In the genomic region with DNA sequence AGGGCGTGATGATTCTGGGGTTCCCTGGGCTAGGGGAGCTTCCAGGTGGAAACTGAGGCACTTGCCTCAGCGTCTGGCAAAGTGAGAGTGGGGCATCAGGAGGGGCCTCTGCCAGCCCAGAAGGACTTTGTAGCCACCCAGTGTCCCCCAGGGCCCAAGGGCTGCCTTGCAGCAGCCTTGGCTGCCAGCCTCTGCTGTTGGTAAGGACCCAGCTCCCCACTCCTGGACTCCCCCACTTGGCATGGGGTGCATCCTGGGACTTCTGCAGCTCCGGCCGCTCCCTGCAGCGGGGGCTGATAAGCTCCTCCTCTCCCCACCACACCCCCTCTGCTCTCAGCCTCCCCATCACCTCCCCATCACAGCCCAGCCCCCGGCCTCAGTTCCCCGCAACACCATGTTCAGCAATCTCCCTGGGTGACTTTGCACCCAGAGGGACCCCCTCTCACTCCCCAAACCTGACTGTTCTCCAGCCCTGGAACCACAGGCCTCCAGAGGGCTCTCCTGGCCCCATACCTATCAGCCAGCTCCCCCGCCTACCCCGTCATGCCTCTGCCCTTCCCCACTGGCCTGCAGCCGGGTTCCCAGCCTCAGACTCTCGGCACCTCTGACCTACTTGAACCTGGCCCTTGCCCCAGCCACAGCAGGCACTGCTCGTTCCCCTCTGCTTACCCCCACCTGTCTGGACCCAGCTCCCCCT, we compare ENCODE assay signal across 18 cellular contexts.
"Had no signal": no experiment of that assay in that cellular context is flagged by ENCODE, and none has a peak within 500 bp of the region (broad histone marks: within the 10 kb centered on the region; RNA-seq: fewer than 3 reads in every experiment).

No MANE protein-coding gene starts in this region.

- ATAC-seq: pancreas had no signal

- H3K27ac ChIP-seq: coronary artery, esophagus muscularis mucosa, neural progenitor cell, pancreas had no signal

- DNase-seq: activated CD4-positive, alpha-beta T cell treated with anti-CD3 and anti-CD28 coated beads for 1 hour; activated CD4-positive, alpha-beta T cell treated with anti-CD3 and anti-CD28 coated beads, Interleukin-2, amount 50 U/mL, for 48 hours; activated naive CD4-positive, alpha-beta T cell treated with anti-CD3 and anti-CD28 coated beads, Interleukin-2, amount 50 U/mL, for 16 hours; activated T-cell treated with anti-CD3 and anti-CD28 coated beads, Interleukin-2, amount 50 U/mL, for 24 hours; caudate nucleus; glutamatergic neuron; immature natural killer cell; left cardiac atrium; mammary epithelial cell; naive B cell; stimulated activated CD4-positive, alpha-beta T cell treated with anti-CD3 and anti-CD28 coated beads, Interleukin-15, amount 100 ng/mL, for 24 hours; stimulated activated CD4-positive, alpha-beta T cell treated with anti-CD3 and anti-CD28 coated beads, Interleukin-4, amount 100 ng/mL, for 1 hour had no signal

- H3K27ac Mint-ChIP-seq: activated T-cell treated with anti-CD3 and anti-CD28 coated beads, Interleukin-2, amount 50 U/mL, for 24 hours; neural progenitor cell; stimulated activated naive CD8-positive, alpha-beta T cell treated with anti-CD3 and anti-CD28 coated beads, Interleukin-15, Interleukin-2, amounts not matched to agents 100 ng/mL and 50 ng/mL, for 24 hours; type B pancreatic cell had no signal

- H3K4me1 ChIP-seq: pancreas had no signal

- H3K4me3 ChIP-seq: coronary artery, esophagus muscularis mucosa, neural progenitor cell, pancreas had no signal

- H3K9ac ChIP-seq: neural progenitor cell had no signal

- H3K4me3 Mint-ChIP-seq: activated T-cell treated with anti-CD3 and anti-CD28 coated beads, Interleukin-2, amount 50 U/mL, for 24 hours; immature natural killer cell; naive B cell; neural progenitor cell; stimulated activated naive CD8-positive, alpha-beta T cell treated with anti-CD3 and anti-CD28 coated beads, Interleukin-15, Interleukin-2, amounts not matched to agents 100 ng/mL and 50 ng/mL, for 24 hours; type B pancreatic cell had no signal

- H3K9me3 ChIP-seq: esophagus muscularis mucosa, pancreas had no signal

- H3K9me3 Mint-ChIP-seq: activated T-cell treated with anti-CD3 and anti-CD28 coated beads, Interleukin-2, amount 50 U/mL, for 24 hours; immature natural killer cell; naive B cell; neural progenitor cell; stimulated activated naive CD8-positive, alpha-beta T cell treated with anti-CD3 and anti-CD28 coated beads, Interleukin-15, Interleukin-2, amounts not matched to agents 100 ng/mL and 50 ng/mL, for 24 hours; type B pancreatic cell had no signal

- H3K36me3 ChIP-seq: esophagus muscularis mucosa, neural progenitor cell, pancreas had no signal

- H3K4me1 Mint-ChIP-seq: immature natural killer cell had no signal

- H3K27me3 ChIP-seq: neural progenitor cell, pancreas had no signal

- H3K36me3 Mint-ChIP-seq: immature natural killer cell, naive B cell, neural progenitor cell, type B pancreatic cell had no signal
